Comparison of ENCODE assay signal across 21 cellular contexts in genomic region chr7:96349572-96349971, GRCh38. TPM values are rescaled to one million over a fixed set of nuclear protein-coding genes. Genes with fewer than 3 reads are reported as not detected.
DNase-seq lines count a peak whose midpoint lies in the region; ATAC-seq and TF ChIP-seq lines count a peak whose summit lies in the region.
"Had no signal": no experiment of that assay in that cellular context is flagged by ENCODE, and none has a peak within 500 bp of the region (broad histone marks: within the 10 kb centered on the region; RNA-seq: fewer than 3 reads in every experiment).

No MANE protein-coding gene starts in this region.

- H3K4me1 Mint-ChIP-seq in activated CD4-positive, alpha-beta T cell treated with anti-CD3 and anti-CD28 coated beads, Interleukin-2, amount 10 ng/mL, durations not matched to agents 24 days and 14 days = no peaks in the 10 kb centered on the region
- H3K4me1 Mint-ChIP-seq: activated CD4-positive, alpha-beta T cell treated with anti-CD3 and anti-CD28 coated beads for 36 hours had no signal

- no peaks in the 10 kb centered on the region for H3K36me3 ChIP-seq in Peyer's patch
- no peaks in the 10 kb centered on the region for H3K36me3 ChIP-seq in left ventricle myocardium inferior
- H3K36me3 ChIP-seq: gastroesophageal sphincter had no signal

- no peaks in the 10 kb centered on the region for H3K36me3 Mint-ChIP-seq in activated CD4-positive, alpha-beta T cell treated with anti-CD3 and anti-CD28 coated beads, Interleukin-2, amount 10 ng/mL, durations not matched to agents 24 days and 14 days (ENCODE audit: low read depth)
- H3K36me3 Mint-ChIP-seq: stimulated activated naive B cell treated with anti-CD40 and anti-IgM and Interleukin-4, amounts not matched to agents 10 μg/mL and 1 μg/mL and 100 μg/mL, for 72 hours had no signal

- ATAC-seq in omental fat pad (ENCODE audit: low FRiP score) = peak; percentile 51
- no peak for ATAC-seq in GM19023 (IDR thresholded peaks at IDR 0.05; ENCODE audit: unreplicated experiment)
- ATAC-seq: activated CD4-positive, alpha-beta T cell treated with anti-CD3 and anti-CD28 coated beads for 36 hours; gastroesophageal sphincter; sciatic nerve; stimulated activated naive B cell treated with anti-CD40 and anti-IgM and Interleukin-4, amounts not matched to agents 10 μg/mL and 1 μg/mL and 100 μg/mL, for 72 hours had no signal

- H3K27me3 ChIP-seq in Peyer's patch (no peaks in the 10 kb centered on the region), left ventricle myocardium inferior (ENCODE audit: low read depth) (no peaks in the 10 kb centered on the region)

- H3K27ac ChIP-seq in Peyer's patch (peak overlapping the region in 3 of 4 donors; percentile 42 to 87 (median 86)), left ventricle myocardium inferior (replicated peaks) (peak overlapping the region; percentile 71)
- H3K27ac ChIP-seq: gastroesophageal sphincter had no signal

- H3K4me1 ChIP-seq in Peyer's patch = peaks cover 0 to 5% (median 0%) of the 10 kb centered on the region in 4 donors
- H3K4me1 ChIP-seq in left ventricle myocardium inferior = peaks cover 6% of the 10 kb centered on the region
- H3K4me1 ChIP-seq: gastroesophageal sphincter had no signal

- peak in 2 of 6 experiments; percentile 7 to 20 for TF ChIP-seq CTCF in Peyer's patch (IDR thresholded peaks at IDR 0.05)
- no peak for TF ChIP-seq CTCF in cardiac fibroblast (IDR thresholded peaks at IDR 0.05; ENCODE audit: low read depth, low read length)
- TF ChIP-seq CTCF in left ventricle myocardium inferior (IDR thresholded peaks at IDR 0.05; ENCODE audit: borderline replicate concordance) = no peak
- no peak for TF ChIP-seq CTCF in omental fat pad (IDR thresholded peaks at IDR 0.05)

- peak in 2 of 3 donors; percentile 63 to 82 for DNase-seq in Peyer's patch
- peak; percentile 5 to 17 for DNase-seq in cardiac fibroblast (ENCODE audit: low read depth in 2 of 2)
- DNase-seq in left ventricle myocardium inferior = peak; percentile 25
- DNase-seq in omental fat pad (ENCODE audit: low spot score) = no peak
- DNase-seq in activated naive CD4-positive, alpha-beta T cell (lab: John Stamatoyannopoulos, UW) = no peak
- no peak for DNase-seq in NCI-H1417 (lab: John Stamatoyannopoulos, UW)
- no peak for DNase-seq in activated CD4-positive, alpha-beta T cell treated with anti-CD3 and anti-CD28 coated beads, Interleukin-2, amount 10 ng/mL, durations not matched to agents 24 days and 14 days
- DNase-seq: ACHN; activated CD4-positive, alpha-beta T cell treated with anti-CD3 and anti-CD28 coated beads for 36 hours; activated effector memory CD4-positive, alpha-beta T cell treated with Interleukin-2 at 50 U/mL for 16 hours; activated T-cell treated with anti-CD3 and anti-CD28 coated beads for 4 hours; effector CD4-positive, alpha-beta T cell; GF-D8; NCI-H146; NCI-H2107; posterior cingulate gyrus; stimulated activated naive B cell treated with anti-CD40 and anti-IgM and Interleukin-4, amounts not matched to agents 10 μg/mL and 1 μg/mL and 100 μg/mL, for 72 hours; T-helper 2 cell had no signal

- H3K27me3 Mint-ChIP-seq in activated CD4-positive, alpha-beta T cell treated with anti-CD3 and anti-CD28 coated beads, Interleukin-2, amount 10 ng/mL, durations not matched to agents 24 days and 14 days = peaks cover 7% of the 10 kb centered on the region

- no peak overlapping the region for H3K4me3 Mint-ChIP-seq in activated CD4-positive, alpha-beta T cell treated with anti-CD3 and anti-CD28 coated beads, Interleukin-2, amount 10 ng/mL, durations not matched to agents 24 days and 14 days
- H3K4me3 Mint-ChIP-seq: activated CD4-positive, alpha-beta T cell treated with anti-CD3 and anti-CD28 coated beads for 36 hours; stimulated activated naive B cell treated with anti-CD40 and anti-IgM and Interleukin-4, amounts not matched to agents 10 μg/mL and 1 μg/mL and 100 μg/mL, for 72 hours had no signal

- no peaks in the 10 kb centered on the region for H3K9me3 Mint-ChIP-seq in activated CD4-positive, alpha-beta T cell treated with anti-CD3 and anti-CD28 coated beads, Interleukin-2, amount 10 ng/mL, durations not matched to agents 24 days and 14 days
- H3K9me3 Mint-ChIP-seq: stimulated activated naive B cell treated with anti-CD40 and anti-IgM and Interleukin-4, amounts not matched to agents 10 μg/mL and 1 μg/mL and 100 μg/mL, for 72 hours had no signal

- H3K9me3 ChIP-seq in Peyer's patch = no peaks in the 10 kb centered on the region
- peaks cover 8% of the 10 kb centered on the region for H3K9me3 ChIP-seq in left ventricle myocardium inferior (replicated peaks)
- H3K9me3 ChIP-seq: gastroesophageal sphincter had no signal

- no peak overlapping the region for H3K27ac Mint-ChIP-seq in activated CD4-positive, alpha-beta T cell treated with anti-CD3 and anti-CD28 coated beads, Interleukin-2, amount 10 ng/mL, durations not matched to agents 24 days and 14 days
- H3K27ac Mint-ChIP-seq: activated CD4-positive, alpha-beta T cell treated with anti-CD3 and anti-CD28 coated beads for 36 hours; stimulated activated naive B cell treated with anti-CD40 and anti-IgM and Interleukin-4, amounts not matched to agents 10 μg/mL and 1 μg/mL and 100 μg/mL, for 72 hours had no signal

- intact Hi-C loops in left ventricle myocardium inferior (cut with micrococcal nuclease) = no loop called here
- intact Hi-C loops in activated CD4-positive, alpha-beta T cell treated with anti-CD3 and anti-CD28 coated beads, Interleukin-2, amount 10 ng/mL, durations not matched to agents 24 days and 14 days (cut with micrococcal nuclease) = no loop called here

- peak in 1 of 2 donors; percentile 41 for TF ChIP-seq POLR2A in Peyer's patch (IDR thresholded peaks at IDR 0.05)

- H3K4me3 ChIP-seq in Peyer's patch = no peak overlapping the region
- no peak overlapping the region for H3K4me3 ChIP-seq in cardiac fibroblast (replicated peaks in 1 of 2; ENCODE audit: low read depth in 2 of 2, low read length in 2 of 2)
- H3K4me3 ChIP-seq in left ventricle myocardium inferior = no peak overlapping the region
- H3K4me3 ChIP-seq: gastroesophageal sphincter had no signal

RNA-seq across cellular contexts. Expression of gene SLC25A13, which starts 27.7 kb away (rescaled TPM):
- total RNA-seq in Peyer's patch = 10 to 100 TPM; 16.5 to 87.8 (median 60.3) TPM
- 9.1 TPM for total RNA-seq in left ventricle myocardium inferior
- total RNA-seq in omental fat pad = 10 to 100 TPM; 24.2 to 51.1 (median 24.7) TPM
- total RNA-seq in activated CD4-positive, alpha-beta T cell treated with anti-CD3 and anti-CD28 coated beads, Interleukin-2, amount 10 ng/mL, durations not matched to agents 24 days and 14 days = 25.8 and 26.3 TPM in 2 replicates

Comparison
In these comparisons a context has a peak if more than half of its experiments do, and no peak if none do; other contexts are left out.
1. DNase-seq: peak in Peyer's patch (2 of 3), cardiac fibroblast (2 of 2) and left ventricle myocardium inferior (single experiment); none in omental fat pad (single experiment), activated naive CD4-positive, alpha-beta T cell (0 of 4), NCI-H1417 (0 of 3) and activated CD4-positive, alpha-beta T cell treated with anti-CD3 and anti-CD28 coated beads, Interleukin-2, amount 10 ng/mL, durations not matched to agents 24 days and 14 days (single experiment).